ENCODE assay signal across 13 cellular contexts in genomic region chr1:208298593-208299233, GRCh38. TPM values are rescaled to one million over a fixed set of nuclear protein-coding genes. Genes with fewer than 3 reads are reported as not detected.
DNase-seq lines count a peak whose midpoint lies in the region; ATAC-seq and TF ChIP-seq lines count a peak whose summit lies in the region.
"Had no signal": no experiment of that assay in that cellular context is flagged by ENCODE, and none has a peak within 500 bp of the region (broad histone marks: within the 10 kb centered on the region; RNA-seq: fewer than 3 reads in every experiment).

No MANE protein-coding gene starts in this region.

- TF ChIP-seq POLR2A in heart left ventricle (IDR thresholded peaks at IDR 0.05) (no peak), esophagus squamous epithelium (IDR thresholded peaks at IDR 0.05) (no peak)

- intact Hi-C loops in left cardiac atrium (cut with DNase I): no loop called here
- intact Hi-C loops in heart left ventricle (cut with DNase I): no loop called here
- intact Hi-C loops in tibial artery (cut with DNase I; ENCODE audit: low total_unique reads): no loop called here
- intact Hi-C loops in esophagus squamous epithelium (cut with DNase I): no loop called here

- no peak overlapping the region for H3K27ac ChIP-seq in heart left ventricle
- H3K27ac ChIP-seq in tibial artery: peak overlapping the region; percentile 20 to 44
- no peak overlapping the region for H3K27ac ChIP-seq in esophagus squamous epithelium
- H3K27ac ChIP-seq: KMS-11 had no signal

- H3K4me1 ChIP-seq in heart left ventricle (no peaks in the 10 kb centered on the region), tibial artery (peaks cover 0 to 16% (median 10%) of the 10 kb centered on the region in 4 donors), esophagus squamous epithelium (peaks cover 0 to 20% (median 0%) of the 10 kb centered on the region in 3 donors)

- no peak for ATAC-seq in left cardiac atrium
- no peak for ATAC-seq in heart left ventricle
- no peak for ATAC-seq in GM18909 (IDR thresholded peaks at IDR 0.05; ENCODE audit: poor library complexity, unreplicated experiment)

- H3K4me3 ChIP-seq in heart left ventricle (no peak overlapping the region), tibial artery (no peak overlapping the region), esophagus squamous epithelium (no peak overlapping the region)

- TF ChIP-seq CTCF in heart left ventricle (IDR thresholded peaks at IDR 0.05): no peak
- no peak for TF ChIP-seq CTCF in tibial artery (IDR thresholded peaks at IDR 0.05)
- no peak for TF ChIP-seq CTCF in esophagus squamous epithelium (IDR thresholded peaks at IDR 0.05)

- peaks cover 0 to 14% (median 0%) of the 10 kb centered on the region in 9 donors for H3K27me3 ChIP-seq in heart left ventricle
- no peaks in the 10 kb centered on the region for H3K27me3 ChIP-seq in tibial artery
- peaks cover 0 to 45% (median 0%) of the 10 kb centered on the region in 4 donors for H3K27me3 ChIP-seq in esophagus squamous epithelium

- peak; percentile 46 for DNase-seq in left cardiac atrium
- no peak for DNase-seq in heart left ventricle
- DNase-seq in NCI-H2171 treated with DMSO at 0.1 percent for 48 hours (lab: John Stamatoyannopoulos, UW): peak; percentile 70
- peak; percentile 71 to 90 for DNase-seq in cerebellar nuclear complex (lab: John Stamatoyannopoulos, UW)
- DNase-seq in tibial artery: peak; percentile 68
- DNase-seq in SK-N-DZ (ENCODE audit: low spot score): no peak
- DNase-seq in esophagus squamous epithelium (lab: John Stamatoyannopoulos, UW): no peak
- DNase-seq: activated gamma-delta T cell; effector CD4-positive, alpha-beta T cell; NCI-H526 treated with DMSO at 0.1 percent for 48 hours; T1000 had no signal

- H3K9me3 ChIP-seq in heart left ventricle (no peaks in the 10 kb centered on the region), tibial artery (no peaks in the 10 kb centered on the region), esophagus squamous epithelium (no peaks in the 10 kb centered on the region)

- 57 to 70% (median 63%) methylated on average over 5 of the region's 5 CpGs for WGBS in heart left ventricle, 4 donors
- WGBS in esophagus squamous epithelium, 2 donors: 27 to 40% methylated on average over 5 of the region's 5 CpGs

- H3K36me3 ChIP-seq in heart left ventricle (no peaks in the 10 kb centered on the region), tibial artery (no peaks in the 10 kb centered on the region), esophagus squamous epithelium (no peaks in the 10 kb centered on the region)

RNA-seq across cellular contexts. Expression of gene PLXNA2, which starts 54.5 kb away (rescaled TPM):
- total RNA-seq in left cardiac atrium (10 to 100 TPM; 13.3 to 43.4 TPM), heart left ventricle (10 to 100 TPM; 13.3 to 28.2 (median 18.4) TPM), esophagus squamous epithelium (10 to 100 TPM; 26.9 to 54.0 (median 46.1) TPM)
- 10 to 100 TPM in 1 of 2 donors, 1 to 10 TPM in 1; 9.2 to 10.5 TPM for polyA plus RNA-seq in heart left ventricle
- 6.0 and 6.3 TPM in 2 replicates for polyA plus RNA-seq in SK-N-DZ (2014; cell fraction: cytosol; rRNA removed)
- 16.3 and 61.2 TPM in 2 replicates for polyA plus RNA-seq in SK-N-DZ (2014; cell fraction: nucleus; rRNA removed)

Comparison
In these comparisons a context has a peak if more than half of its experiments do, and no peak if none do; other contexts are left out.
1. DNase-seq: peak in left cardiac atrium (single experiment), NCI-H2171 treated with DMSO at 0.1 percent for 48 hours (single experiment), cerebellar nuclear complex (2 of 2) and tibial artery (2 of 2); none in heart left ventricle (0 of 5), SK-N-DZ (single experiment) and esophagus squamous epithelium (single experiment).
2. H3K27ac ChIP-seq: peak in tibial artery (2 of 2); none in heart left ventricle (0 of 12) and esophagus squamous epithelium (0 of 4).